In the genomic region with DNA sequence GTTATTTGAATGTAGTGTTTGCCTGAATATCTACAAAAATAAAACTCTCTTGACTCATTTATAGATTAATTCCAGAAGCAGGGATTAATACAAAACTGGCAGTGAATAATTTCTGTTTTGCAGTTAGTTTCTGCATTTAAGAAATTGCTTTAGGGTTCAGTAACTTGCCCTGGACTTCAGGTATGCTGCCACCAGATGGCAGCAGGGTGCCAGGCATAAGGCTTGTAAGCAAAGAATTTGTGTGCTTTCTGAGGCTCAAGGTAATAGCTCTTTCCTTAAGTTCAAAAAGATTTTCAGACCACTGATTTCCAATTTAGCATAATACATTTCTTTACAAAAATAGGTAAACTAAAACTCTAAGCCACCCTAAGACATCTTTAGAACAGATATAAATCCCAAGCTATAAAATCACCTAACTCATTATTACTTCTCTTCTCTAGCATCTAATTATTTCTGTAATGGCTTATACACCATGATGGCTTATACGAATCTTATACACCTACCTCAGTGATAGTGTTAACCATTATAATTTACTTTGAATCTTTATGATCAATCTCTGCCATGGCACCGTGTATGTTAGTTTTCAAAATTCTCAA, we compare ENCODE assay signal across 1 cellular context.
TF ChIP-seq lines count a peak whose summit lies in the region.

No MANE protein-coding gene starts in this region.

TF ChIP-seq in GM23338, 12 proteins besides CTCF, POLR2A, EP300 and RAD21 (continued from another document):
- TF ChIP-seq, protein P1, sequence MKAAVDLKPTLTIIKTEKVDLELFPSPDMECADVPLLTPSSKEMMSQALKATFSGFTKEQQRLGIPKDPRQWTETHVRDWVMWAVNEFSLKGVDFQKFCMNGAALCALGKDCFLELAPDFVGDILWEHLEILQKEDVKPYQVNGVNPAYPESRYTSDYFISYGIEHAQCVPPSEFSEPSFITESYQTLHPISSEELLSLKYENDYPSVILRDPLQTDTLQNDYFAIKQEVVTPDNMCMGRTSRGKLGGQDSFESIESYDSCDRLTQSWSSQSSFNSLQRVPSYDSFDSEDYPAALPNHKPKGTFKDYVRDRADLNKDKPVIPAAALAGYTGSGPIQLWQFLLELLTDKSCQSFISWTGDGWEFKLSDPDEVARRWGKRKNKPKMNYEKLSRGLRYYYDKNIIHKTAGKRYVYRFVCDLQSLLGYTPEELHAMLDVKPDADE (IDR thresholded peaks at IDR 0.05) = no peak
- TF ChIP-seq NANOG (IDR thresholded peaks at IDR 0.05; ENCODE audit: borderline replicate concordance) = no peak
- TF ChIP-seq, protein P2, sequence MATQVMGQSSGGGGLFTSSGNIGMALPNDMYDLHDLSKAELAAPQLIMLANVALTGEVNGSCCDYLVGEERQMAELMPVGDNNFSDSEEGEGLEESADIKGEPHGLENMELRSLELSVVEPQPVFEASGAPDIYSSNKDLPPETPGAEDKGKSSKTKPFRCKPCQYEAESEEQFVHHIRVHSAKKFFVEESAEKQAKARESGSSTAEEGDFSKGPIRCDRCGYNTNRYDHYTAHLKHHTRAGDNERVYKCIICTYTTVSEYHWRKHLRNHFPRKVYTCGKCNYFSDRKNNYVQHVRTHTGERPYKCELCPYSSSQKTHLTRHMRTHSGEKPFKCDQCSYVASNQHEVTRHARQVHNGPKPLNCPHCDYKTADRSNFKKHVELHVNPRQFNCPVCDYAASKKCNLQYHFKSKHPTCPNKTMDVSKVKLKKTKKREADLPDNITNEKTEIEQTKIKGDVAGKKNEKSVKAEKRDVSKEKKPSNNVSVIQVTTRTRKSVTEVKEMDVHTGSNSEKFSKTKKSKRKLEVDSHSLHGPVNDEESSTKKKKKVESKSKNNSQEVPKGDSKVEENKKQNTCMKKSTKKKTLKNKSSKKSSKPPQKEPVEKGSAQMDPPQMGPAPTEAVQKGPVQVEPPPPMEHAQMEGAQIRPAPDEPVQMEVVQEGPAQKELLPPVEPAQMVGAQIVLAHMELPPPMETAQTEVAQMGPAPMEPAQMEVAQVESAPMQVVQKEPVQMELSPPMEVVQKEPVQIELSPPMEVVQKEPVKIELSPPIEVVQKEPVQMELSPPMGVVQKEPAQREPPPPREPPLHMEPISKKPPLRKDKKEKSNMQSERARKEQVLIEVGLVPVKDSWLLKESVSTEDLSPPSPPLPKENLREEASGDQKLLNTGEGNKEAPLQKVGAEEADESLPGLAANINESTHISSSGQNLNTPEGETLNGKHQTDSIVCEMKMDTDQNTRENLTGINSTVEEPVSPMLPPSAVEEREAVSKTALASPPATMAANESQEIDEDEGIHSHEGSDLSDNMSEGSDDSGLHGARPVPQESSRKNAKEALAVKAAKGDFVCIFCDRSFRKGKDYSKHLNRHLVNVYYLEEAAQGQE (IDR thresholded peaks at IDR 0.05; ENCODE audit: unreplicated experiment) = no peak
- no peak for TF ChIP-seq JUNB (IDR thresholded peaks at IDR 0.05; ENCODE audit: unreplicated experiment)
